In genomic region chr9:34591091-34591910, GRCh38 we compare ENCODE assay signal across 7 cellular contexts. TPM values are rescaled to one million over a fixed set of nuclear protein-coding genes. Genes with fewer than 3 reads are reported as not detected.
A peak's percentile ranks its signal among the peaks of the same experiment; 100 is the strongest.
DNase-seq lines count a peak whose midpoint lies in the region; TF ChIP-seq lines count a peak whose summit lies in the region.

No MANE protein-coding gene starts in this region.

- TF ChIP-seq CTCF in GM12873 (IDR thresholded peaks at IDR 0.05; ENCODE audit: insufficient read depth, low read depth, low read length, missing control alignments), result peak; percentile 92
- peak; percentile 98 for TF ChIP-seq CTCF in neural cell (IDR thresholded peaks at IDR 0.05; ENCODE audit: poor library complexity, severe bottlenecking)

- no peaks in the 10 kb centered on the region for H3K9me2 ChIP-seq in neural cell (ENCODE audit: insufficient read depth, low read length)

- H3K4me2 ChIP-seq in neural cell (ENCODE audit: low read length), result no peak overlapping the region

- DNase-seq in HPDE6-E6E7 (ENCODE audit: extremely low spot score) (peak; percentile 79), RKO (ENCODE audit: low spot score) (peak; percentile 67), fibroblast of the conjunctiva (ENCODE audit: low read depth) (peak; percentile 53)
- DNase-seq in activated effector memory CD4-positive, alpha-beta T cell treated with Interleukin-2 at 50 U/mL for 16 hours, result peak; percentile 68
- peak; percentile 76 for DNase-seq in stimulated activated naive CD4-positive, alpha-beta T cell treated with Interleukin-2 at 50 U/mL for 16 hours (lab: John Stamatoyannopoulos, UW)

- H3K9ac ChIP-seq in neural cell (ENCODE audit: low read length), result peak overlapping the region; percentile 37

- peaks cover 26% of the 10 kb centered on the region for H3K27me3 ChIP-seq in neural cell (ENCODE audit: insufficient read depth, low read depth, low read length)

- no peak overlapping the region for H2AFZ ChIP-seq in neural cell (ENCODE audit: low read depth, low read length)

- peak; percentile 97 for TF ChIP-seq RAD21 in neural cell (conservative IDR thresholded peaks at IDR 0.05)

- no peak overlapping the region for H3K27ac ChIP-seq in neural cell (ENCODE audit: low read length)

- H3K4me3 ChIP-seq in neural cell (ENCODE audit: low read length), result peak overlapping the region; percentile 63

- no peaks in the 10 kb centered on the region for H3K9me3 ChIP-seq in neural cell (ENCODE audit: low read length)

- no peaks in the 10 kb centered on the region for H3F3A ChIP-seq in neural cell (ENCODE audit: insufficient read depth, low read length, poor library complexity, severe bottlenecking)

- H3K79me2 ChIP-seq in neural cell (replicated peaks; ENCODE audit: insufficient read depth, low read length), result peaks cover 30% of the 10 kb centered on the region

- no peak for TF ChIP-seq EP300 in neural cell (conservative IDR thresholded peaks at IDR 0.05; ENCODE audit: poor library complexity, severe bottlenecking)

- H3K36me3 ChIP-seq in neural cell (ENCODE audit: insufficient read depth, low read length), result no peaks in the 10 kb centered on the region

- H4K20me1 ChIP-seq in neural cell (ENCODE audit: insufficient read depth), result peaks cover 5% of the 10 kb centered on the region

TF ChIP-seq in neural cell, 6 proteins besides CTCF, POLR2A, EP300 and RAD21:
- TF ChIP-seq POLR2AphosphoS5 (IDR thresholded peaks at IDR 0.05) (no peak), EZH2 (IDR thresholded peaks at IDR 0.05; ENCODE audit: borderline replicate concordance, insufficient read depth, low read length, poor library complexity, severe bottlenecking) (no peak), SMC3 (conservative IDR thresholded peaks at IDR 0.05; ENCODE audit: poor library complexity) (peak; percentile 100), REST (IDR thresholded peaks at IDR 0.05; ENCODE audit: borderline replicate concordance) (no peak), MXI1 (conservative IDR thresholded peaks at IDR 0.05; ENCODE audit: poor library complexity, severe bottlenecking) (peak; percentile 21), TAF1 (IDR thresholded peaks at IDR 0.05; ENCODE audit: low read depth) (no peak)

RNA-seq across cellular contexts. Expression of gene CNTFR, which starts 1.8 kb away (rescaled TPM):
- 19.0 and 20.7 TPM in 2 replicates for polyA plus RNA-seq in neural cell
- 25.4 and 27.0 TPM in 2 replicates for polyA minus RNA-seq in neural cell

RNA-seq across cellular contexts. Expression of gene RPP25L, which starts 20.6 kb away (rescaled TPM):
- 27.5 and 31.4 TPM in 2 replicates for polyA plus RNA-seq in neural cell
- 14.8 and 17.3 TPM in 2 replicates for polyA minus RNA-seq in neural cell

RNA-seq across cellular contexts. Expression of gene DCTN3, which starts 29.0 kb away (rescaled TPM):
- polyA plus RNA-seq in neural cell, result 380 and 391 TPM in 2 replicates
- 133 and 140 TPM in 2 replicates for polyA minus RNA-seq in neural cell

RNA-seq across cellular contexts. Expression of gene ARID3C, which starts 37.6 kb away (rescaled TPM):
- polyA plus RNA-seq in neural cell, result 2.1 and 2.8 TPM in 2 replicates
- not detected in 2 replicates for polyA minus RNA-seq in neural cell

RNA-seq across cellular contexts. Expression of gene SIGMAR1, which starts 46.3 kb away (rescaled TPM):
- 50.2 and 52.5 TPM in 2 replicates for polyA plus RNA-seq in neural cell
- 32.2 and 51.4 TPM in 2 replicates for polyA minus RNA-seq in neural cell
